In the genomic region with DNA sequence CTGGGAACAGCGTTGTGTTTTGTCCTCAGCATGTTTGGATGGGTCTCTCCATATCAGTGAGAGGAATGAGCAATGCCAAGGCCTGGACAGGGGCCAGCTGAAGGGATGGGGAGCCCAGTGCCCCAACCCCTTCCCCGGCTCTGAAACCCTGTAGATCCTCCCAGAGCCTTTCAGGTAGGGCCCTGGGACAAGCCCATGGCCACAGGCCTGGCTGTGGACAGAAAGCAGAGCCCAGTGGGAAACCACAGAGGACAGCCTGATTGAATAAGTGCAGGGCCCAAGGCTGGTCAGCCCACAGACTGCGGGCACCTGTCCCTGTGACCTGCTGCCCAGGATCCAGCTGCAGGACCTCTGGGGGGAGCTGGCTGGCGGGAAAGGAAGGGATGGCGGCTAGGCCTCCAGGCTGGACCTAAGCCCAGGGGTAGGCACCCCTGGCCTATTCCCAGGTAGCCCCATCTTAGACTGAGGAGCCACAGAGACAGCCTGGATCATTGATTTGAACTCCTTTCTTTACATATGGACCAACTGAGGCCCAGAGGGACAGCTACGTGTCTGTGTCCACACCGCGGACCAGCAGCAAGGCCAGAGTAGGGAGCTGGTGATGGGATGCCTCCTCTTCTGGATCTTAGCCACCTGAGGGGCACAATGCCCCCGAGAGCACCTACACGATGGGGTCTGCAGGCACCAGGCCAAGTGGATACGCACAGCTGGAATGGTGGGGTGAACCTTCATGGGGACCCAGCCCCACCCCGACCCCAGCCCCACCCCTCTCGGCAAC, we compare ENCODE assay signal across 8 cellular contexts. TPM values are rescaled to one million over a fixed set of nuclear protein-coding genes. Genes with fewer than 3 reads are reported as not detected.
DNase-seq lines count a peak whose midpoint lies in the region; ATAC-seq, FAIRE-seq and TF ChIP-seq lines count a peak whose summit lies in the region.

No MANE protein-coding gene starts in this region.

- FAIRE-seq in GM12878 (lab: Jason Lieb, UNC) (no peak), small intestine (lab: Jason Lieb, UNC) (no peak)

- peak overlapping the region; percentile 88; the same call in 1 of the 2 replicates for H3K4me3 ChIP-seq in GM12878
- H3K4me3 ChIP-seq in mesenchymal stem cell (ENCODE audit: insufficient read depth in 1 of 2, low read depth in 1 of 2, low read length in 2 of 2): peak overlapping the region in 1 of 2 experiments; percentile 94
- H3K4me3 ChIP-seq in small intestine (ENCODE audit: low read depth in 1 of 2, low read length in 2 of 2): peak overlapping the region in 1 of 2 donors; percentile 86

- H3K18ac ChIP-seq in mesenchymal stem cell (ENCODE audit: low read depth in 1 of 2, low read length in 2 of 2): peak overlapping the region in 1 of 2 experiments; percentile 23

- H3K4me3 Mint-ChIP-seq in activated naive CD4-positive, alpha-beta T cell treated with anti-CD3 and anti-CD28 coated beads for 36 hours: peak overlapping the region; percentile 85

- no peaks in the 10 kb centered on the region for H3K9me3 Mint-ChIP-seq in activated naive CD4-positive, alpha-beta T cell treated with anti-CD3 and anti-CD28 coated beads for 36 hours

- no peak overlapping the region for H4K8ac ChIP-seq in mesenchymal stem cell (ENCODE audit: low read length)

- POLR2A ChIA-PET in GM12878 (lab: Charles Lee): interaction anchor here (1.5 kb wide), 1 partner anchor 8 kb away, joined by 7 read pairs; a partner anchor contains a TSS

- in situ Hi-C loops in GM12878 (cut with MboI): no loop called here

- CTCF ChIA-PET in activated naive CD4-positive, alpha-beta T cell treated with anti-CD3 and anti-CD28 coated beads for 36 hours (lab: Charles Lee): interaction anchor here (1.2 to 6.4 kb wide), 2 partner anchors 16 to 87 kb away, joined by 3 to 35 read pairs; a partner anchor contains a TSS
- CTCF ChIA-PET in GM12878 (lab: Yijun Ruan, JAX): interaction anchor here (0.5 to 1.5 kb wide), 5 partner anchors 9 to 660 kb away, joined by 3 to 5 read pairs (median 3); a partner anchor contains a TSS

- H3K36me3 ChIP-seq in GM12878 (ENCODE audit: control insufficient read depth in 2 of 2, insufficient read depth in 2 of 2, low read length in 1 of 2) (no peaks in the 10 kb centered on the region), mesenchymal stem cell (ENCODE audit: control insufficient read depth in 1 of 2, insufficient read depth in 2 of 2, low read depth in 1 of 2, low read length in 2 of 2) (peaks cover 0 to 4% of the 10 kb centered on the region in 2 experiments), small intestine (ENCODE audit: control insufficient read depth in 2 of 2, insufficient read depth in 2 of 2, low read length in 2 of 2) (no peaks in the 10 kb centered on the region)

- H3K27me3 ChIP-seq in GM12878 (replicated peaks in 1 of 2; ENCODE audit: control insufficient read depth in 2 of 2, insufficient read depth in 2 of 2, low read length in 1 of 2) (no peaks in the 10 kb centered on the region), mesenchymal stem cell (ENCODE audit: control insufficient read depth in 1 of 2, insufficient read depth in 1 of 2, low read length in 2 of 2) (peaks cover 0 to 10% of the 10 kb centered on the region in 2 experiments), small intestine (ENCODE audit: control insufficient read depth in 2 of 2, insufficient read depth in 2 of 2, low read length in 2 of 2) (no peaks in the 10 kb centered on the region)

- H3K79me2 ChIP-seq in GM12878 (ENCODE audit: control insufficient read depth, insufficient read depth, low read length): peaks cover 7% of the 10 kb centered on the region

- H3K9ac ChIP-seq in GM12878 (ENCODE audit: control insufficient read depth, insufficient read depth, low read length) (peak overlapping the region; percentile 82), mesenchymal stem cell (ENCODE audit: low read length) (peak overlapping the region; percentile 89)

- intact Hi-C loops in activated naive CD4-positive, alpha-beta T cell treated with anti-CD3 and anti-CD28 coated beads for 36 hours (cut with micrococcal nuclease): loop anchor here (5.0 to 10.0 kb wide), 6 partner anchors 410 to 923 kb away; a partner anchor contains a TSS
- intact Hi-C loops in GM12878 (cut with micrococcal nuclease; ENCODE audit: unreplicated experiment): loop anchor here (5.0 kb wide), 2 partner anchors 233 to 348 kb away; a partner anchor contains a TSS

- H3K36me3 Mint-ChIP-seq in activated naive CD4-positive, alpha-beta T cell treated with anti-CD3 and anti-CD28 coated beads for 36 hours (ENCODE audit: low read depth): no peaks in the 10 kb centered on the region

- peaks cover 33% of the 10 kb centered on the region for H3K79me1 ChIP-seq in mesenchymal stem cell (replicated peaks; ENCODE audit: low read length, poor library complexity, severe bottlenecking)

- no peak overlapping the region for H3K14ac ChIP-seq in mesenchymal stem cell (ENCODE audit: low read length in 2 of 2)

- H3K27ac Mint-ChIP-seq in activated naive CD4-positive, alpha-beta T cell treated with anti-CD3 and anti-CD28 coated beads for 36 hours: peak overlapping the region; percentile 88

- no peak for TF ChIP-seq CTCF in GM12878 (IDR thresholded peaks at IDR 0.05 in 2 of 3, conservative IDR thresholded peaks at IDR 0.05 in 1 of 3; ENCODE audit: control insufficient read depth in 2 of 3, extremely low read depth in 1 of 3, insufficient read depth in 1 of 3, low read depth in 3 of 3, low read length in 3 of 3)

- H3K9me3 ChIP-seq in GM12878 (replicated peaks; ENCODE audit: control insufficient read depth, insufficient read depth, low read length): no peaks in the 10 kb centered on the region
- no peaks in the 10 kb centered on the region for H3K9me3 ChIP-seq in mesenchymal stem cell (ENCODE audit: control insufficient read depth, low read length)
- H3K9me3 ChIP-seq in small intestine (ENCODE audit: control insufficient read depth, low read depth): no peaks in the 10 kb centered on the region

- no peak for ATAC-seq in GM12878

- TF ChIP-seq RAD21 in GM12878 (IDR thresholded peaks at IDR 0.05; ENCODE audit: insufficient read depth, low read depth, low read length): no peak

- no peaks in the 10 kb centered on the region for H4K20me1 ChIP-seq in GM12878 (ENCODE audit: control insufficient read depth, insufficient read depth)

- no peak overlapping the region for H2BK15ac ChIP-seq in mesenchymal stem cell (ENCODE audit: low read depth, poor library complexity, severe bottlenecking)

- no peak overlapping the region for H2BK120ac ChIP-seq in mesenchymal stem cell (ENCODE audit: low read depth, low read length)

- H2BK5ac ChIP-seq in mesenchymal stem cell (ENCODE audit: low read depth, low read length, poor library complexity, severe bottlenecking): no peak overlapping the region

- H4K91ac ChIP-seq in mesenchymal stem cell (ENCODE audit: low read length): no peak overlapping the region

- no peak overlapping the region; the same call in 1 of the 2 replicates for H3K27ac ChIP-seq in GM12878 (ENCODE audit: control insufficient read depth, insufficient read depth)
- no peak overlapping the region for H3K27ac ChIP-seq in mesenchymal stem cell (ENCODE audit: low read length, poor library complexity, severe bottlenecking)
- peak overlapping the region in 1 of 2 donors; percentile 23 for H3K27ac ChIP-seq in small intestine (ENCODE audit: low read depth in 1 of 2, low read length in 1 of 2)

- no peak overlapping the region for H2AFZ ChIP-seq in GM12878 (ENCODE audit: control insufficient read depth, low read depth, low read length)
- no peak overlapping the region for H2AFZ ChIP-seq in mesenchymal stem cell (ENCODE audit: low read depth, low read length)

- RAD21 ChIA-PET in GM12878 (lab: Charles Lee; ENCODE audit: unreplicated experiment): interaction anchor here (2.8 kb wide), 1 partner anchor 48 kb away, joined by 16 read pairs; a partner anchor contains a TSS

- TF ChIP-seq EP300 in GM12878 (IDR thresholded peaks at IDR 0.05; ENCODE audit: borderline replicate concordance in 1 of 2, control insufficient read depth in 1 of 2, low read depth in 2 of 2, low read length in 2 of 2): no peak

- peak; percentile 3 for DNase-seq in activated naive CD4-positive, alpha-beta T cell treated with anti-CD3 and anti-CD28 coated beads for 36 hours
- no peak for DNase-seq in activated naive CD4-positive, alpha-beta T cell (lab: John Stamatoyannopoulos, UW)
- DNase-seq in GM12878 (ENCODE audit: low read depth, low spot score): no peak
- DNase-seq in mesenchymal stem cell: no peak
- DNase-seq in ureter (ENCODE audit: low spot score): peak; percentile 45
- no peak for DNase-seq in medulla oblongata (ENCODE audit: extremely low spot score)
- no peak for DNase-seq in small intestine
- no peak for DNase-seq in HCEC 1CT

- peak overlapping the region in 1 of 2 experiments; percentile 76 for H3K4ac ChIP-seq in mesenchymal stem cell (ENCODE audit: low read depth in 1 of 2, low read length in 2 of 2)

- no TSS peak for BruUV-seq in GM12878 (replicated peaks; lab: Mats Ljungman, UMichigan)

- SMC1A ChIA-PET in GM12878 (lab: Charles Lee; ENCODE audit: uncharacterized antibody, unreplicated experiment): interaction anchor here (0.9 to 1.0 kb wide), 2 partner anchors 18 to 47 kb away, joined by 3 read pairs; no protein-coding TSS in a partner anchor

- H3K4me1 Mint-ChIP-seq in activated naive CD4-positive, alpha-beta T cell treated with anti-CD3 and anti-CD28 coated beads for 36 hours (ENCODE audit: low read depth): peaks cover 77% of the 10 kb centered on the region

- peaks cover 63% of the 10 kb centered on the region for H3K4me1 ChIP-seq in GM12878 (ENCODE audit: control insufficient read depth, insufficient read depth, low read length)
- H3K4me1 ChIP-seq in mesenchymal stem cell (ENCODE audit: control insufficient read depth, insufficient read depth, low read depth, low read length): peaks cover 57% of the 10 kb centered on the region
- H3K4me1 ChIP-seq in small intestine (ENCODE audit: control insufficient read depth in 2 of 2, insufficient read depth in 1 of 2, low read depth in 1 of 2, low read length in 1 of 2): peaks cover 2 to 7% of the 10 kb centered on the region in 2 donors

- no peak overlapping the region for H3K23ac ChIP-seq in mesenchymal stem cell (ENCODE audit: low read length in 2 of 2)

- TF ChIP-seq POLR2A in GM12878 (IDR thresholded peaks at IDR 0.05; ENCODE audit: low read depth, low read length): no peak

- 41% methylated on average over 13 of the region's 13 CpGs for WGBS in GM12878 (ENCODE audit: insufficient coverage, insufficient replicate concordance, low lambda C conversion rate, missing lambda C conversion rate)
- WGBS in mesenchymal stem cell: 76% methylated on average over 13 of the region's 13 CpGs
- 66 to 72% (median 66%) methylated on average over 13 of the region's 13 CpGs for WGBS in small intestine, 3 donors

- H2BK12ac ChIP-seq in mesenchymal stem cell (ENCODE audit: low read length in 2 of 2): peak overlapping the region in 1 of 2 experiments; percentile 89

- H3K4me2 ChIP-seq in GM12878 (ENCODE audit: control insufficient read depth, insufficient read depth) (peak overlapping the region; percentile 97), mesenchymal stem cell (ENCODE audit: low read length, poor library complexity, severe bottlenecking) (peak overlapping the region; percentile 79)

- peak overlapping the region; percentile 58 for H2AK5ac ChIP-seq in mesenchymal stem cell (ENCODE audit: low read length, severe bottlenecking)

- H3K27me3 Mint-ChIP-seq in activated naive CD4-positive, alpha-beta T cell treated with anti-CD3 and anti-CD28 coated beads for 36 hours (ENCODE audit: low read depth): no peaks in the 10 kb centered on the region

RNA-seq across cellular contexts. Expression of a gene that starts 1.3 kb away (rescaled TPM):
- 1 to 10 TPM; 7.1 to 7.7 TPM for total RNA-seq in activated naive CD4-positive, alpha-beta T cell treated with anti-CD3 and anti-CD28 coated beads for 36 hours
- 3.6 and 3.7 TPM in 2 replicates for total RNA-seq in GM12878 (2013; cell fraction: nucleolus; rRNA removed)
- total RNA-seq in GM12878 (2014; rRNA removed) (3.5 and 5.9 TPM in 2 replicates), GM12878 (2014; rRNA removed; fragmentation: Illumina TruSeq; extraction: Trizol) (1.2 and 1.6 TPM in 2 replicates), GM12878 (2021) (5.1 and 5.6 TPM in 2 replicates), ureter (4.6 TPM)
- polyA plus RNA-seq in GM12878 (2011; ENCODE audit: low read depth): 2.3 TPM
- polyA plus RNA-seq in GM12878 (2011; rRNA removed) (2.2 and 5.1 TPM in 2 replicates), GM12878 (2014; fragmentation: Illumina TruSeq; extraction: Trizol) (0.59 and 0.76 TPM in 2 replicates), GM12878 (2014; fragmentation: Nextera tagmentation; extraction: Ambion mirVana) (under 1 TPM; 0.03 to 0.53 TPM), GM12878 (2014; rRNA removed) (3.3 and 4.1 TPM in 2 replicates), GM12878 (2016; fragmentation: Nextera tagmentation; extraction: Ambion mirVana) (1 to 10 TPM in 1 of 2 experiments, under 1 TPM in 1; 0.63 to 3.3 TPM), small intestine (1 to 10 TPM; 1.1 to 2.8 (median 1.6) TPM)
- polyA plus RNA-seq in GM12878 (2011; cell fraction: cytosol; rRNA removed): 8.5 and 10.0 TPM in 2 replicates
- polyA plus RNA-seq in GM12878 (2011; cell fraction: nucleus; rRNA removed): 7.4 and 10.5 TPM in 2 replicates
- 4.2 and 5.2 TPM in 2 replicates for polyA plus RNA-seq in GM12878 (2012)
- polyA minus RNA-seq in GM12878 (2011; rRNA and poly(A)+ RNA removed): 1.6 and 4.7 TPM in 2 replicates
- polyA minus RNA-seq in GM12878 (2011; cell fraction: cytosol; rRNA and poly(A)+ RNA removed): 2.1 TPM in 2 replicates
- 0.60 and 1.8 TPM in 2 replicates for polyA minus RNA-seq in GM12878 (2011; cell fraction: nucleus; rRNA and poly(A)+ RNA removed)
- polyA plus RNA-seq in mesenchymal stem cell (2013, experiment 1 of 2): 4.5 TPM
- 4.8 TPM for polyA plus RNA-seq in mesenchymal stem cell (2013, experiment 2 of 2)

RNA-seq across cellular contexts. Expression of a gene that starts 7.4 kb away (rescaled TPM):
- 1 to 10 TPM; 1.0 to 1.2 TPM for total RNA-seq in activated naive CD4-positive, alpha-beta T cell treated with anti-CD3 and anti-CD28 coated beads for 36 hours
- 40.4 and 40.7 TPM in 2 replicates for total RNA-seq in GM12878 (2013; cell fraction: nucleolus; rRNA removed)
- total RNA-seq in GM12878 (2014; rRNA removed): 24.5 and 30.4 TPM in 2 replicates
- total RNA-seq in GM12878 (2014; rRNA removed; fragmentation: Illumina TruSeq; extraction: Trizol): 6.5 and 7.7 TPM in 2 replicates
- total RNA-seq in GM12878 (2021): 26.6 and 30.1 TPM in 2 replicates
- 18.3 TPM for polyA plus RNA-seq in GM12878 (2011; ENCODE audit: low read depth)
- polyA plus RNA-seq in GM12878 (2011; rRNA removed): 1.3 and 5.6 TPM in 2 replicates
- 4.9 and 5.6 TPM in 2 replicates for polyA plus RNA-seq in GM12878 (2011; cell fraction: cytosol; rRNA removed)
- 17.9 and 18.9 TPM in 2 replicates for polyA plus RNA-seq in GM12878 (2011; cell fraction: nucleus; rRNA removed)
- polyA plus RNA-seq in GM12878 (2012): 26.7 and 36.0 TPM in 2 replicates
- 8.4 and 19.2 TPM in 2 replicates for polyA plus RNA-seq in GM12878 (2014; fragmentation: Illumina TruSeq; extraction: Trizol)
- 1 to 10 TPM; 1.7 to 2.7 TPM for polyA plus RNA-seq in GM12878 (2014; fragmentation: Nextera tagmentation; extraction: Ambion mirVana)
- 25.9 and 35.1 TPM in 2 replicates for polyA plus RNA-seq in GM12878 (2014; rRNA removed)
- 10 to 100 TPM; 50.8 to 56.0 TPM for polyA plus RNA-seq in GM12878 (2016; fragmentation: Nextera tagmentation; extraction: Ambion mirVana)
- 5.4 and 6.9 TPM in 2 replicates for polyA minus RNA-seq in GM12878 (2011; rRNA and poly(A)+ RNA removed)
- polyA minus RNA-seq in GM12878 (2011; cell fraction: cytosol; rRNA and poly(A)+ RNA removed): 2.2 and 2.3 TPM in 2 replicates
- polyA minus RNA-seq in GM12878 (2011; cell fraction: nucleus; rRNA and poly(A)+ RNA removed): 5.6 and 8.6 TPM in 2 replicates
- not detected for polyA plus RNA-seq in mesenchymal stem cell (2013, experiment 1 of 2)
- polyA plus RNA-seq in mesenchymal stem cell (2013, experiment 2 of 2): not detected
- total RNA-seq in ureter: 0.75 TPM
- polyA plus RNA-seq in small intestine: 1 to 10 TPM; 2.4 to 3.9 (median 3.4) TPM

RNA-seq across cellular contexts. Expression of a gene that starts 48.8 kb away (rescaled TPM):
- total RNA-seq in activated naive CD4-positive, alpha-beta T cell treated with anti-CD3 and anti-CD28 coated beads for 36 hours: 1 to 10 TPM; 5.0 to 6.2 TPM
- total RNA-seq in GM12878 (2013; cell fraction: nucleolus; rRNA removed): 3.1 and 6.2 TPM in 2 replicates
- total RNA-seq in GM12878 (2014; rRNA removed): 2.1 and 2.2 TPM in 2 replicates
- 1.1 and 1.2 TPM in 2 replicates for total RNA-seq in GM12878 (2014; rRNA removed; fragmentation: Illumina TruSeq; extraction: Trizol)
- 2.9 and 3.0 TPM in 2 replicates for total RNA-seq in GM12878 (2021)
- polyA plus RNA-seq in GM12878 (2011; ENCODE audit: low read depth): 2.1 TPM
- 4.1 and 7.0 TPM in 2 replicates for polyA plus RNA-seq in GM12878 (2011; rRNA removed)
- 9.7 and 11.2 TPM in 2 replicates for polyA plus RNA-seq in GM12878 (2011; cell fraction: cytosol; rRNA removed)
- polyA plus RNA-seq in GM12878 (2011; cell fraction: nucleus; rRNA removed): 18.4 and 23.2 TPM in 2 replicates
- polyA plus RNA-seq in GM12878 (2012): 3.5 and 3.6 TPM in 2 replicates
- polyA plus RNA-seq in GM12878 (2014; fragmentation: Illumina TruSeq; extraction: Trizol): 0.60 and 1.6 TPM in 2 replicates
- polyA plus RNA-seq in GM12878 (2014; fragmentation: Nextera tagmentation; extraction: Ambion mirVana): under 1 TPM in 1 of 2 experiments, not detected in 1; 0.20 TPM
- polyA plus RNA-seq in GM12878 (2014; rRNA removed): 2.4 and 2.9 TPM in 2 replicates
- 1 to 10 TPM; 3.4 to 3.6 TPM for polyA plus RNA-seq in GM12878 (2016; fragmentation: Nextera tagmentation; extraction: Ambion mirVana)
- 2.9 and 5.9 TPM in 2 replicates for polyA minus RNA-seq in GM12878 (2011; rRNA and poly(A)+ RNA removed)
- polyA minus RNA-seq in GM12878 (2011; cell fraction: cytosol; rRNA and poly(A)+ RNA removed): 1.7 and 2.5 TPM in 2 replicates
- polyA minus RNA-seq in GM12878 (2011; cell fraction: nucleus; rRNA and poly(A)+ RNA removed): 2.7 and 3.3 TPM in 2 replicates
- 29.6 TPM for polyA plus RNA-seq in mesenchymal stem cell (2013, experiment 1 of 2)
- 29.7 TPM for polyA plus RNA-seq in mesenchymal stem cell (2013, experiment 2 of 2)
- total RNA-seq in ureter: 12.5 TPM
- polyA plus RNA-seq in small intestine: 100 to 1,000 TPM in 2 of 3 donors, 10 to 100 TPM in 1; 53.0 to 135 (median 112) TPM

Comparison
In these comparisons a context has a peak if more than half of its experiments do, and no peak if none do; other contexts are left out.
1. DNase-seq: peak in activated naive CD4-positive, alpha-beta T cell treated with anti-CD3 and anti-CD28 coated beads for 36 hours (single experiment) and ureter (single experiment); none in activated naive CD4-positive, alpha-beta T cell (0 of 4), GM12878 (single experiment), mesenchymal stem cell (single experiment), medulla oblongata (single experiment), small intestine (single experiment) and HCEC 1CT (single experiment).